8 cellular contexts compared by ENCODE assay signal in genomic region chr18:21997207-21998143, GRCh38.
DNase-seq lines count a peak whose midpoint lies in the region; ATAC-seq and TF ChIP-seq lines count a peak whose summit lies in the region.

No MANE protein-coding gene starts in this region.

- peak overlapping the region; percentile 99 for H2AFZ ChIP-seq in HCT116 (ENCODE audit: low read depth, low read length, poor library complexity, severe bottlenecking)

- no TSS peak for BruUV-seq in HCT116 (replicated peaks; lab: Mats Ljungman, UMichigan)

- intact Hi-C loops in activated CD4-positive, alpha-beta T cell treated with anti-CD3 and anti-CD28 coated beads for 36 hours (cut with DNase I, micrococcal nuclease), result loop anchor here (10.0 kb wide), 4 partner anchors 53 to 707 kb away; partner anchors contain the start of gene GATA6 (in 1 of the 2)
- intact Hi-C loops in HCT116 (cut with micrococcal nuclease), result loop anchor here (1.0 to 5.0 kb wide), 3 partner anchors 12 to 565 kb away; partner anchors contain the start of gene GATA6

- H3K27me3 ChIP-seq in HCT116 (ENCODE audit: insufficient read depth, low read length), result no peaks in the 10 kb centered on the region
- no peaks in the 10 kb centered on the region for H3K27me3 ChIP-seq in liver (ENCODE audit: control insufficient read depth in 4 of 4, insufficient read depth in 4 of 4, low read length in 3 of 4)

- no peaks in the 10 kb centered on the region for H3K9me3 ChIP-seq in HCT116 (ENCODE audit: control insufficient read depth in 1 of 2, insufficient read depth in 1 of 2, low read depth in 1 of 2, low read length in 2 of 2)
- no peaks in the 10 kb centered on the region for H3K9me3 ChIP-seq in liver (ENCODE audit: control insufficient read depth in 4 of 4, low read length in 3 of 4)

- peaks cover 3% of the 10 kb centered on the region for H3K4me1 Mint-ChIP-seq in activated CD4-positive, alpha-beta T cell treated with anti-CD3 and anti-CD28 coated beads for 36 hours
- peaks cover 7% of the 10 kb centered on the region for H3K4me1 Mint-ChIP-seq in central memory CD8-positive, alpha-beta T cell

- ATAC-seq in activated CD4-positive, alpha-beta T cell treated with anti-CD3 and anti-CD28 coated beads for 36 hours, result peak; percentile 47
- ATAC-seq in HCT116, result peak; percentile 92
- peak; percentile 40 for ATAC-seq in central memory CD8-positive, alpha-beta T cell (replicated peaks; ENCODE audit: extremely low read depth, poor library complexity, severe bottlenecking)
- no peak for ATAC-seq in GM19328 (IDR thresholded peaks at IDR 0.05; ENCODE audit: unreplicated experiment)

- H3K27ac ChIP-seq in HCT116 (ENCODE audit: low read depth, low read length) (no peak overlapping the region), liver (ENCODE audit: low read depth in 1 of 2, low read length in 2 of 2) (no peak overlapping the region)

- H3K9me3 Mint-ChIP-seq in activated CD4-positive, alpha-beta T cell treated with anti-CD3 and anti-CD28 coated beads for 36 hours (ENCODE audit: low read depth), result no peaks in the 10 kb centered on the region
- no peaks in the 10 kb centered on the region for H3K9me3 Mint-ChIP-seq in central memory CD8-positive, alpha-beta T cell

- DNase-seq in activated CD4-positive, alpha-beta T cell treated with anti-CD3 and anti-CD28 coated beads for 36 hours, result no peak
- DNase-seq in activated CD4-positive, alpha-beta T cell treated with anti-CD3 and anti-CD28 coated beads for 1 hour, result no peak
- DNase-seq in HCT116 (ENCODE audit: low read depth, low spot score), result peak; percentile 48
- peak; percentile 34 for DNase-seq in NCI-H748 treated with DMSO at 0.1 percent for 48 hours (lab: John Stamatoyannopoulos, UW)
- no peak for DNase-seq in central memory CD8-positive, alpha-beta T cell (ENCODE audit: low spot score in 2 of 2)
- DNase-seq in DMS79 treated with DMSO at 0.1 percent for 48 hours (lab: John Stamatoyannopoulos, UW), result no peak

- H3K4me3 Mint-ChIP-seq in activated CD4-positive, alpha-beta T cell treated with anti-CD3 and anti-CD28 coated beads for 36 hours, result no peak overlapping the region
- no peak overlapping the region for H3K4me3 Mint-ChIP-seq in central memory CD8-positive, alpha-beta T cell

- TF ChIP-seq CTCF in HCT116 (IDR thresholded peaks at IDR 0.05 in 2 of 3, conservative IDR thresholded peaks at IDR 0.05 in 1 of 3; ENCODE audit: borderline replicate concordance in 1 of 3, insufficient read depth in 1 of 3, low read depth in 2 of 3, low read length in 2 of 3) (peak; percentile 36 to 93 (median 82); a peak in 5 of 6 replicates), liver (IDR thresholded peaks at IDR 0.05; ENCODE audit: low read depth, low read length, missing input control) (peak; percentile 92)

- TF ChIP-seq RAD21 in HCT116 (IDR thresholded peaks at IDR 0.05; ENCODE audit: low read depth) (peak; percentile 63), liver (IDR thresholded peaks at IDR 0.05) (peak; percentile 91 to 92)

- H3K27ac Mint-ChIP-seq in activated CD4-positive, alpha-beta T cell treated with anti-CD3 and anti-CD28 coated beads for 36 hours, result no peak overlapping the region
- no peak overlapping the region for H3K27ac Mint-ChIP-seq in central memory CD8-positive, alpha-beta T cell (ENCODE audit: low read depth)

- no peak for TF ChIP-seq POLR2A in HCT116 (IDR thresholded peaks at IDR 0.05; ENCODE audit: borderline replicate concordance, extremely low read depth, insufficient read depth, insufficient read length)

- H4K20me1 ChIP-seq in HCT116 (ENCODE audit: insufficient read depth), result no peaks in the 10 kb centered on the region

- no peaks in the 10 kb centered on the region for H3K36me3 Mint-ChIP-seq in activated CD4-positive, alpha-beta T cell treated with anti-CD3 and anti-CD28 coated beads for 36 hours (ENCODE audit: low read depth)
- no peaks in the 10 kb centered on the region for H3K36me3 Mint-ChIP-seq in central memory CD8-positive, alpha-beta T cell (ENCODE audit: insufficient read depth)

- H3K4me3 ChIP-seq in HCT116 (replicated peaks in 1 of 2; ENCODE audit: low read depth in 1 of 2, low read length in 2 of 2) (no peak overlapping the region), liver (ENCODE audit: low read depth in 1 of 3, low read length in 3 of 3) (no peak overlapping the region)

- CTCF ChIA-PET in activated CD4-positive, alpha-beta T cell treated with anti-CD3 and anti-CD28 coated beads for 36 hours (lab: Charles Lee), result interaction anchor here (0.5 to 2.0 kb wide), 7 partner anchors 10 to 100 kb away, joined by 3 to 7 read pairs (median 4); no protein-coding TSS in a partner anchor
- CTCF ChIA-PET in HCT116 (lab: Charles Lee), result interaction anchor here (0.7 to 2.3 kb wide), 16 partner anchors 8 to 565 kb away, joined by 3 to 14 read pairs (median 4); no protein-coding TSS in a partner anchor

- H3K9ac ChIP-seq in HCT116 (ENCODE audit: low read length) (no peak overlapping the region), liver (ENCODE audit: low read depth in 1 of 2, low read length in 2 of 2) (no peak overlapping the region)

- no peaks in the 10 kb centered on the region for H3K36me3 ChIP-seq in HCT116 (ENCODE audit: control insufficient read depth in 1 of 2, insufficient read depth in 2 of 2, low read length in 2 of 2)
- no peaks in the 10 kb centered on the region for H3K36me3 ChIP-seq in liver (ENCODE audit: control insufficient read depth in 4 of 4, insufficient read depth in 3 of 4, low read depth in 1 of 4, low read length in 3 of 4)

- no peaks in the 10 kb centered on the region for H3K9me2 ChIP-seq in HCT116 (ENCODE audit: insufficient read depth)

- RAD21 ChIA-PET in HCT116 (lab: Charles Lee; ENCODE audit: low non-redundant PET in 1 of 2, low total read pairs in 2 of 2, uncharacterized antibody in 2 of 2, unreplicated experiment in 2 of 2), result interaction anchor here in 1 of 2 experiments (0.5 kb wide), 1 partner anchor 447 kb away, joined by 5 read pairs; no protein-coding TSS in a partner anchor

- H3K79me2 ChIP-seq in HCT116 (ENCODE audit: insufficient read depth, low read length), result no peaks in the 10 kb centered on the region

- H3K27me3 Mint-ChIP-seq in activated CD4-positive, alpha-beta T cell treated with anti-CD3 and anti-CD28 coated beads for 36 hours, result no peaks in the 10 kb centered on the region
- H3K27me3 Mint-ChIP-seq in central memory CD8-positive, alpha-beta T cell, result peaks cover 16% of the 10 kb centered on the region

- POLR2A ChIA-PET in activated CD4-positive, alpha-beta T cell treated with anti-CD3 and anti-CD28 coated beads for 36 hours (lab: Charles Lee), result no interaction called here
- POLR2A ChIA-PET in HCT116 (lab: Charles Lee), result no interaction called here

- H3K4me2 ChIP-seq in HCT116 (ENCODE audit: low read length), result peak overlapping the region; percentile 47

- H3K4me1 ChIP-seq in HCT116 (ENCODE audit: control insufficient read depth in 1 of 2, insufficient read depth in 2 of 2, low read length in 2 of 2) (no peaks in the 10 kb centered on the region), liver (ENCODE audit: control insufficient read depth in 4 of 4, insufficient read depth in 4 of 4, low read length in 3 of 4) (peaks cover 0 to 9% (median 1%) of the 10 kb centered on the region in 4 donors)

- WGBS in liver, result 51% methylated on average over 14 of the region's 14 CpGs

TF ChIP-seq in HCT116, 20 proteins besides CTCF, POLR2A, EP300 and RAD21 (continues in another document):
- TF ChIP-seq TCF7L2 (IDR thresholded peaks at IDR 0.05; ENCODE audit: borderline replicate concordance, extremely low read depth, insufficient read depth, insufficient read length) (no peak), ELF1 (IDR thresholded peaks at IDR 0.05; ENCODE audit: borderline replicate concordance, low read depth) (no peak), EZH2 (IDR thresholded peaks at IDR 0.05) (no peak), YY1 (IDR thresholded peaks at IDR 0.05; ENCODE audit: extremely low read depth, insufficient replicate concordance, low read depth, low read length) (no peak), SIN3A (IDR thresholded peaks at IDR 0.05; ENCODE audit: low read depth) (no peak), POLR2AphosphoS5 (IDR thresholded peaks at IDR 0.05; ENCODE audit: low read depth, low read length) (no peak), MAX (IDR thresholded peaks at IDR 0.05) (no peak), CEBPB (IDR thresholded peaks at IDR 0.05; ENCODE audit: low read depth) (no peak)

TF ChIP-seq in liver, 16 proteins besides CTCF, POLR2A, EP300 and RAD21:
- TF ChIP-seq FOXA1 (IDR thresholded peaks at IDR 0.05) (peak; percentile 49), JUND (IDR thresholded peaks at IDR 0.05) (no peak), ATF3 (IDR thresholded peaks at IDR 0.05) (no peak), YY1 (IDR thresholded peaks at IDR 0.05) (peak; percentile 14), SP1 (IDR thresholded peaks at IDR 0.05) (peak; percentile 60), FOXA2 (IDR thresholded peaks at IDR 0.05) (peak; percentile 70), RXRA (IDR thresholded peaks at IDR 0.05) (peak; percentile 41 to 52), ZBTB33 (IDR thresholded peaks at IDR 0.05) (no peak), HNF4A (conservative IDR thresholded peaks at IDR 0.05) (peak; percentile 37 to 51), HNF4G (IDR thresholded peaks at IDR 0.05) (no peak), EGR1 (IDR thresholded peaks at IDR 0.05; ENCODE audit: low read depth in 2 of 2) (no peak), TAF1 (conservative IDR thresholded peaks at IDR 0.05) (no peak)

Comparison
In these comparisons a context has a peak if more than half of its experiments do, and no peak if none do; other contexts are left out.
1. DNase-seq: peak in HCT116 (single experiment) and NCI-H748 treated with DMSO at 0.1 percent for 48 hours (single experiment); none in activated CD4-positive, alpha-beta T cell treated with anti-CD3 and anti-CD28 coated beads for 36 hours (single experiment), activated CD4-positive, alpha-beta T cell treated with anti-CD3 and anti-CD28 coated beads for 1 hour (single experiment), central memory CD8-positive, alpha-beta T cell (0 of 2) and DMS79 treated with DMSO at 0.1 percent for 48 hours (single experiment).